9 cellular contexts compared by ENCODE assay signal in the genomic region with DNA sequence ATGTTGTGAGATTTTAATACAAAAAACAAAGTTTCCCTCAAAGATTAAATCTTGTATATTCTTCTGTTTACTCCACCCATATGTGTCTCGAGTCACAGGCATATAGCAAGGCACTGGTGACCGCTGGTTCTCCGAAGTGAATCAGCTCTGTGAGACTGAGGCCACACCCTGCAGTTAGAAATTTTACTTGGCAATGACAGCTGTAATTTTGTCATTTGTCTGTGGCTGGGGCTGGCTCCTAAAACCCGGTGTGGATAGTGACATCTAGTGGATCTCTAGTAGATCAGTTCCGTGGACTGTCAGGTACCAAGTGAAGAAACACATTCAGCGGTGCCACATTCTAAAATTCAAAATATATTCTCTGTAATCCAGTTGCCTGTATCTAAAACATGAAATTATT.
A peak's percentile ranks its signal among the peaks of the same experiment; 100 is the strongest.
DNase-seq lines count a peak whose midpoint lies in the region; ATAC-seq and TF ChIP-seq lines count a peak whose summit lies in the region.
"Had no signal": no experiment of that assay in that cellular context is flagged by ENCODE, and none has a peak within 500 bp of the region (broad histone marks: within the 10 kb centered on the region; RNA-seq: fewer than 3 reads in every experiment).

No MANE protein-coding gene starts in this region.

- no peak for TF ChIP-seq POLR2A in tibial nerve (IDR thresholded peaks at IDR 0.05)

- peak; percentile 70 for ATAC-seq in HG03175 (IDR thresholded peaks at IDR 0.05; ENCODE audit: unreplicated experiment)

- H3K4me1 ChIP-seq in endodermal cell (ENCODE audit: control insufficient read depth, insufficient read depth, low read length) = no peaks in the 10 kb centered on the region
- H3K4me1 ChIP-seq in tibial nerve = peaks cover 0 to 8% (median 0%) of the 10 kb centered on the region in 4 donors

- peaks cover 19% of the 10 kb centered on the region for H3K27me3 Mint-ChIP-seq in endodermal cell (ENCODE audit: insufficient read depth)

- TF ChIP-seq EP300 in tibial nerve (IDR thresholded peaks at IDR 0.05) = peak; percentile 17 to 61

- peaks cover 15% of the 10 kb centered on the region for H3K36me3 Mint-ChIP-seq in endodermal cell (ENCODE audit: low read depth)

- WGBS in endodermal cell (ENCODE audit: insufficient coverage in 1 of 2, insufficient read length in 1 of 2), 2 experiments = 51 to 71% methylated on average over 1 to 6 of the region's 6 CpGs
- whole genome bisulfite sequencing in tibial nerve, 2 donors = 15 to 34% methylated on average over 6 of the region's 6 CpGs

- H3K9me3 ChIP-seq in endodermal cell (ENCODE audit: control insufficient read depth, low read length) (no peaks in the 10 kb centered on the region), tibial nerve (no peaks in the 10 kb centered on the region)
- H3K9me3 ChIP-seq: BLaER1 treated with 17β-estradiol and CSF1 and Interleukin-3, amounts not matched to agents 10 nM and 100 nM had no signal

- no peak overlapping the region for H3K27ac ChIP-seq in endodermal cell (ENCODE audit: low read depth, low read length)
- peak overlapping the region in 1 of 4 donors; percentile 55 for H3K27ac ChIP-seq in tibial nerve

- H3K4me3 Mint-ChIP-seq in endodermal cell = no peak overlapping the region

- peak; percentile 54 for DNase-seq in NCI-H82 (lab: John Stamatoyannopoulos, UW)
- no peak for DNase-seq in NCI-H82 treated with DMSO at 0.1 percent for 48 hours (lab: John Stamatoyannopoulos, UW; ENCODE audit: unreplicated experiment)
- peak; percentile 12 to 76 for DNase-seq in NCI-H524 (lab: John Stamatoyannopoulos, UW)
- peak; percentile 50 for DNase-seq in activated CD4-positive, alpha-beta T cell treated with anti-CD3 and anti-CD28 coated beads, Interleukin-2, amount 50 U/mL, for 1 hour
- peak; percentile 73 for DNase-seq in endodermal cell
- peak; percentile 50 for DNase-seq in middle frontal gyrus (ENCODE audit: extremely low spot score, low spot score)
- DNase-seq in tibial nerve (ENCODE audit: low spot score in 2 of 2) = peak in 1 of 2 donors; percentile 58

- H3K4me3 ChIP-seq in endodermal cell (ENCODE audit: low read length) = no peak overlapping the region
- H3K4me3 ChIP-seq in tibial nerve = no peak overlapping the region
- H3K4me3 ChIP-seq: BLaER1 treated with 17β-estradiol and CSF1 and Interleukin-3, amounts not matched to agents 10 nM and 100 nM had no signal

- no peak overlapping the region for H3K9ac ChIP-seq in endodermal cell (ENCODE audit: extremely low read depth, low read length, poor library complexity, severe bottlenecking)

- peaks cover 7% of the 10 kb centered on the region for H3K4me1 Mint-ChIP-seq in endodermal cell

- peaks cover 25% of the 10 kb centered on the region for H3K27me3 ChIP-seq in endodermal cell (ENCODE audit: control insufficient read depth, insufficient read depth, low read length, poor library complexity, severe bottlenecking)
- H3K27me3 ChIP-seq in tibial nerve = no peaks in the 10 kb centered on the region
- H3K27me3 ChIP-seq: BLaER1 treated with 17β-estradiol and CSF1 and Interleukin-3, amounts not matched to agents 10 nM and 100 nM had no signal

- peak; percentile 71 for TF ChIP-seq CTCF in endodermal cell (conservative IDR thresholded peaks at IDR 0.05)
- peak in 4 of 5 experiments; percentile 37 to 55 (median 50) for TF ChIP-seq CTCF in tibial nerve (IDR thresholded peaks at IDR 0.05)

- H3K36me3 ChIP-seq in endodermal cell (ENCODE audit: control insufficient read depth, insufficient read depth, low read length) (peaks cover 11% of the 10 kb centered on the region), tibial nerve (peaks cover 0 to 4% (median 0%) of the 10 kb centered on the region in 3 donors)

- no peak overlapping the region for H3K27ac Mint-ChIP-seq in endodermal cell

- no peaks in the 10 kb centered on the region for H3K9me3 Mint-ChIP-seq in endodermal cell
